25 cellular contexts compared by ENCODE assay signal in the genomic region with DNA sequence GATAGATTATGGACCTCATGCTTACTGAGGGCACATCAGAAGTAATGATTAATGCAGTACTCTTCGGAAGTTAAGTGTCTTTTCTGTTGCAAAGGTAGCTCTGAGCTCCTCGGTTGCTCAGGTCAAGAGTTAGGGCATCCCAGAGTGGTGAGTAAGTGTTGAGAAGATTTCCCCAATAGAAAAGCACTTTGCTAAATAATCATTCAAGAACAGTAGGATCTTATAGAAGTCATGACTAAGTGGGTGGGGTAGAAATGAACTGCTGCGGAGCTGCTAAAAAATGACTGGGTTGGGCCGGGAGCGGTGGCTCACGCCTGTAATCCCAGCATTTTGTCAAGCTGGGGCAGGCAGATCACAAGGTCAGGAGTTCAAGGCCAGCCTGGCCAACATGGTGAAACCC.
"Had no signal": no experiment of that assay in that cellular context is flagged by ENCODE, and none has a peak within 500 bp of the region (broad histone marks: within the 10 kb centered on the region; RNA-seq: fewer than 3 reads in every experiment).

No MANE protein-coding gene starts in this region.

- DNase-seq: dermis blood vessel endothelial cell; effector memory CD8-positive, alpha-beta T cell; gastrocnemius medialis; head of caudate nucleus; kidney; mesenchymal stem cell; mucosa of descending colon; naive B cell; right lobe of liver; small intestine; stimulated activated CD4-positive, alpha-beta T cell treated with anti-CD3 and anti-CD28 coated beads, Interleukin-15, amount 100 ng/mL, for 24 hours; stimulated activated CD4-positive, alpha-beta T cell treated with anti-CD3 and anti-CD28 coated beads, Interleukin-2, amount 100 ng/mL, for 48 hours; stimulated activated CD8-positive, alpha-beta memory T cell treated with anti-CD3 and anti-CD28 coated beads, Interleukin-4, amount 100 ng/mL, for 48 hours; stimulated activated naive CD4-positive, alpha-beta T cell; stimulated activated naive CD8-positive, alpha-beta T cell treated with anti-CD3 and anti-CD28 coated beads, Interleukin-15, amount 100 ng/mL, for 72 hours; transverse colon; upper lobe of right lung; uterus had no signal

- H3K4me3 ChIP-seq: coronary artery, gastrocnemius medialis, lung, mucosa of descending colon, neural progenitor cell, right lobe of liver, suprapubic skin, transverse colon, upper lobe of right lung, uterus had no signal

- H3K27ac ChIP-seq: coronary artery, gastrocnemius medialis, neural progenitor cell, parathyroid adenoma, right lobe of liver, suprapubic skin, transverse colon, upper lobe of right lung, uterus had no signal

- H3K9me3 ChIP-seq: gastrocnemius medialis, mucosa of descending colon, right lobe of liver, suprapubic skin, transverse colon, upper lobe of right lung, uterus had no signal

- H3K4me1 ChIP-seq: gastrocnemius medialis, parathyroid adenoma, right lobe of liver, suprapubic skin, transverse colon, upper lobe of right lung, uterus had no signal

- H3K27me3 ChIP-seq: gastrocnemius medialis, neural progenitor cell, right lobe of liver, suprapubic skin, transverse colon, upper lobe of right lung, uterus had no signal

- ATAC-seq: effector memory CD8-positive, alpha-beta T cell; gastrocnemius medialis; left lobe of liver; mucosa of descending colon; right lobe of liver; stimulated activated naive CD8-positive, alpha-beta T cell treated with anti-CD3 and anti-CD28 coated beads, Interleukin-15, amount 100 ng/mL, for 72 hours; upper lobe of right lung had no signal

- H3K36me3 ChIP-seq: gastrocnemius medialis, neural progenitor cell, right lobe of liver, suprapubic skin, transverse colon, upper lobe of right lung, uterus had no signal

- FAIRE-seq: endometrium, kidney, small intestine had no signal
